ENCODE assay signal across 8 cellular contexts in the genomic region with DNA sequence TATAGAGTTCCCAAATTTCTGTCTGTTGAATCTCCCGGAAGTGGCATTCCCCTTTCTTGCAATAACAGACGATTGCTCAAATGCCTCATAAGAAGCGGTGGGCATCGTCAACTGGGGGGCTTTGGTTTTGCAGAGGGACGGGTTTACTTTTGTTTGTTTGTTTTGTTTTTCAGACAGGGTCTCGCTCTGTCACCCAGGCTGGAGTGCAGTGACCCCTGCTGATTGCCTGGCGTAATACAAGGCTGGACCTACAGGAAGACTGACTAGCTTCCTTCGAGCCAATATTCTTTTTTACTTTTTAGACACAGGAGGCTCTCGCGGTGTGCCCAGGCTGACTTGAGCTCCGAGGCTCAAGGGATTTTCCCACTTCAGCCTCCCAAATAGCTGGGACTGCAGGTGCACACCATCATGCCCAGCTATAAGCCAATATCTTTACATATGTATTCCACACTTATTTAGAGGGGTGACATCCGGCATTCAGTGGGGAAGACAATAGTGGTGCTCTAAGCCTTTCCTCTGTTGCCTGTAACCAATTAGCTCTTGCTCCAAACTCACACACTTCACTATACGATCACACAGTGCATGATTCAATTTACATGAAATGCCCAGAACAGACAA. TPM values are rescaled to one million over a fixed set of nuclear protein-coding genes. Genes with fewer than 3 reads are reported as not detected.
DNase-seq lines count a peak whose midpoint lies in the region; ATAC-seq and TF ChIP-seq lines count a peak whose summit lies in the region.

No MANE protein-coding gene starts in this region.

- WGBS in GM23248 (ENCODE audit: low coverage in 1 of 2, low lambda C conversion rate in 2 of 2, missing lambda C conversion rate in 2 of 2), 2 experiments = 11 to 12% methylated on average over 13 of the region's 13 CpGs
- WGBS in heart right ventricle, 2 donors = 32 to 35% methylated on average over 13 of the region's 13 CpGs

- no peak overlapping the region for H3K27ac ChIP-seq in GM23248
- no peak overlapping the region for H3K27ac ChIP-seq in heart right ventricle

- no peak for ATAC-seq in heart right ventricle

- no peaks in the 10 kb centered on the region for H4K20me1 ChIP-seq in GM23248 (ENCODE audit: insufficient read depth)

- TF ChIP-seq CTCF in LNCaP clone FGC (IDR thresholded peaks at IDR 0.05; ENCODE audit: control insufficient read depth, extremely low read depth, insufficient read depth) (peak; percentile 67), heart right ventricle (IDR thresholded peaks at IDR 0.05) (peak; percentile 31 to 70 (median 56))

- H2AFZ ChIP-seq in GM23248 = peak overlapping the region; percentile 77

- H3K9me2 ChIP-seq in GM23248 (ENCODE audit: insufficient read depth) = no peaks in the 10 kb centered on the region

- H3F3A ChIP-seq in GM23248 (ENCODE audit: insufficient read depth) = 0 out of 2 replicates have a peak, but pooled peaks cover 4% of the 10 kb centered on the region

- intact Hi-C loops in heart right ventricle (cut with DNase I) = loop anchor here in 7 of 10 donors (2.0 to 10.0 kb wide), 3 partner anchors 245 to 248 kb away; no protein-coding TSS in a partner anchor

- in situ Hi-C loops in GM23248 (cut with MboI) = loop anchor here (10.0 kb wide), 1 partner anchor 245 kb away; no protein-coding TSS in a partner anchor

- H3K36me3 ChIP-seq in GM23248 (ENCODE audit: low read depth) (no peaks in the 10 kb centered on the region), heart right ventricle (no peaks in the 10 kb centered on the region)

- H3K4me1 ChIP-seq in GM23248 (ENCODE audit: insufficient read depth) (peaks cover 11% of the 10 kb centered on the region), heart right ventricle (peaks cover 0 to 24% (median 0%) of the 10 kb centered on the region in 9 donors)

- H3K9me3 ChIP-seq in GM23248 (ENCODE audit: low read depth) = no peaks in the 10 kb centered on the region
- H3K9me3 ChIP-seq in heart right ventricle = no peaks in the 10 kb centered on the region

- peak overlapping the region; percentile 97 for H3K4me2 ChIP-seq in GM23248 (ENCODE audit: unreplicated experiment)

- H3K27me3 ChIP-seq in GM23248 (replicated peaks; ENCODE audit: insufficient read depth) = no peaks in the 10 kb centered on the region
- H3K27me3 ChIP-seq in heart right ventricle = peaks cover 0 to 5% (median 0%) of the 10 kb centered on the region in 7 donors

- H3K79me2 ChIP-seq in GM23248 (ENCODE audit: insufficient read depth) = no peaks in the 10 kb centered on the region

- H3K9ac ChIP-seq in GM23248 = no peak overlapping the region

- H3K4me3 ChIP-seq in GM23248 (peak overlapping the region; percentile 61), LNCaP clone FGC (ENCODE audit: low read depth, low read length) (no peak overlapping the region), heart right ventricle (peak overlapping the region in 1 of 10 donors; percentile 24)

- DNase-seq in NCI-H2227 (lab: John Stamatoyannopoulos, UW; ENCODE audit: unreplicated experiment) = peak; percentile 15
- no peak for DNase-seq in NCI-H2227 treated with DMSO at 0.1 percent for 48 hours (lab: John Stamatoyannopoulos, UW)
- DNase-seq in GM23248 = peak; percentile 49
- DNase-seq in LNCaP clone FGC (ENCODE audit: low read depth) = no peak
- peak; percentile 30 for DNase-seq in activated CD8-positive, alpha-beta memory T cell treated with anti-CD3 and anti-CD28 coated beads, Interleukin-2, amount 50 U/mL, for 4 hours
- peak; percentile 19 to 23 for DNase-seq in heart right ventricle
- DNase-seq in stimulated activated CD4-positive, alpha-beta T cell treated with anti-CD3 and anti-CD28 coated beads, Interleukin-4, amount 100 ng/mL, for 24 hours = peak; percentile 43
- DNase-seq in KG1 (lab: John Stamatoyannopoulos, UW) = no peak

RNA-seq across cellular contexts. Expression of a gene that starts 58.1 kb away (rescaled TPM):
- total RNA-seq in GM23248 (2014; rRNA removed; shearing (Covaris generic)) = 24.6 and 26.4 TPM in 2 replicates
- polyA plus RNA-seq in GM23248 (2016; fragmentation: Nextera tagmentation; extraction: Ambion mirVana) (19.6 and 22.3 TPM in 2 replicates), heart right ventricle (1 to 10 TPM; 4.8 to 8.7 TPM)
- total RNA-seq in heart right ventricle = 10 to 100 TPM; 19.1 to 36.6 (median 27.7) TPM

RNA-seq across cellular contexts. Expression of a gene that starts 58.3 kb away (rescaled TPM):
- total RNA-seq in GM23248 (2014; rRNA removed; shearing (Covaris generic)) = 19.6 and 25.4 TPM in 2 replicates
- polyA plus RNA-seq in GM23248 (2016; fragmentation: Nextera tagmentation; extraction: Ambion mirVana) = 17.4 and 20.5 TPM in 2 replicates
- total RNA-seq in heart right ventricle = 10 to 100 TPM in 9 of 10 donors, 1 to 10 TPM in 1; 7.9 to 29.8 (median 23.5) TPM
- 1 to 10 TPM; 3.9 to 5.0 TPM for polyA plus RNA-seq in heart right ventricle

Comparison
In these comparisons a context has a peak if more than half of its experiments do, and no peak if none do; other contexts are left out.
1. DNase-seq: peak in NCI-H2227 (single experiment), GM23248 (single experiment), activated CD8-positive, alpha-beta memory T cell treated with anti-CD3 and anti-CD28 coated beads, Interleukin-2, amount 50 U/mL, for 4 hours (single experiment), heart right ventricle (2 of 2) and stimulated activated CD4-positive, alpha-beta T cell treated with anti-CD3 and anti-CD28 coated beads, Interleukin-4, amount 100 ng/mL, for 24 hours (single experiment); none in NCI-H2227 treated with DMSO at 0.1 percent for 48 hours (single experiment), LNCaP clone FGC (single experiment) and KG1 (single experiment).